In the genomic region with DNA sequence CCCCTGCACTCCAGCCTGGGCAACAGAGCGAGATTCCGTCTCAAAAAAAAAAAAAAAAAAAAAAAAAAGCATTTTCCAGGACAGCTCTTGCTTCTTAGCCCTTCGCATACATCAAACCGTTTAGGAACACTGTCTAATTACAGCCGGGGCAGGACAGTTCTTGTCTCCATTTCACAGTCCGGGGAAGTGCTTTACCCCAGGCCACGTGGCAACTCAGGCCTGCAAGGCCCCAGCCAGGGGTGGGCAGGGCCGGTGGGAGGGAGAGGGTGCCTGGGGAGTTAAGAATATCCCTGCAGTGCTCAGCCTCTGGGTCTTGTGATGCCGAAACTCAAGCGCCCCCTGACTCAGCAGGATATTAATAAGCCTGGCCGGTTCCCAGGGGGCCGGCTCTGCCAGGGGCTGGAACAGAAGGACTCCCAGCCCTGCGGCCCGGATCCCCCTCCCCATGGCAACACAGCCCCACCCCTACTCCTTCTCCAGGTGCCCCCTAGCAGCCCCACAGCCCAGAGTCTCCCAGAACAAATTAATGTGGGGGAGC, we compare ENCODE assay signal across 14 cellular contexts. TPM values are rescaled to one million over a fixed set of nuclear protein-coding genes. Genes with fewer than 3 reads are reported as not detected.
DNase-seq lines count a peak whose midpoint lies in the region; ATAC-seq, FAIRE-seq and TF ChIP-seq lines count a peak whose summit lies in the region.
"Had no signal": no experiment of that assay in that cellular context is flagged by ENCODE, and none has a peak within 500 bp of the region (broad histone marks: within the 10 kb centered on the region; RNA-seq: fewer than 3 reads in every experiment).

No MANE protein-coding gene starts in this region.

- peak overlapping the region; percentile 45 for H3K27ac ChIP-seq in mesodermal cell (ENCODE audit: low read depth, low read length, severe bottlenecking)

- DNase-seq in BE2C (peak; percentile 76), NCI-H82 (lab: John Stamatoyannopoulos, UW) (peak; percentile 90), fibroblast of gingiva (ENCODE audit: low read depth) (peak; percentile 42), GOT3 (lab: John Stamatoyannopoulos, UW) (no peak), RCC 7860 (ENCODE audit: low spot score) (no peak)
- DNase-seq: activated naive CD8-positive, alpha-beta T cell treated with anti-CD3 and anti-CD28 coated beads, Interleukin-2, amount 50 U/mL, for 24 hours; NCI-H748 treated with DMSO at 0.1 percent for 48 hours; stimulated activated CD4-positive, alpha-beta T cell treated with anti-CD3 and anti-CD28 coated beads, Interleukin-2, amount 100 ng/mL, for 48 hours; T-helper 1 cell had no signal

- TF ChIP-seq CTCF in BE2C (IDR thresholded peaks at IDR 0.05; ENCODE audit: low read depth, low read length), result no peak

- no peak for ATAC-seq in HG03460 (IDR thresholded peaks at IDR 0.05; ENCODE audit: unreplicated experiment)
- no peak for ATAC-seq in HG03378 (IDR thresholded peaks at IDR 0.05; ENCODE audit: unreplicated experiment)
- ATAC-seq: activated naive CD8-positive, alpha-beta T cell treated with anti-CD3 and anti-CD28 coated beads, Interleukin-2, amount 50 U/mL, for 24 hours had no signal

- H3K4me3 ChIP-seq in BE2C (ENCODE audit: low read depth, low read length) (no peak overlapping the region), mesodermal cell (ENCODE audit: extremely low read depth, insufficient read depth, low read length, poor library complexity, severe bottlenecking) (no peak overlapping the region)
- H3K4me3 ChIP-seq: HAP-1 had no signal

- 39 to 51% methylated on average over 6 to 14 of the region's 14 CpGs for WGBS in mesodermal cell (ENCODE audit: insufficient coverage in 2 of 2), 2 experiments

- no peak for FAIRE-seq in RCC 7860 (lab: Jason Lieb, UNC)
- FAIRE-seq: G401.6 had no signal

- H3K36me3 ChIP-seq in BE2C (no peaks in the 10 kb centered on the region), mesodermal cell (ENCODE audit: control insufficient read depth, insufficient read depth, low read length) (no peaks in the 10 kb centered on the region)
- H3K36me3 ChIP-seq: HAP-1 had no signal

- H3K9me3 ChIP-seq in BE2C (no peaks in the 10 kb centered on the region), mesodermal cell (ENCODE audit: control insufficient read depth, low read length) (no peaks in the 10 kb centered on the region)
- H3K9me3 ChIP-seq: HAP-1 had no signal

- H3K4me1 ChIP-seq in BE2C, result no peaks in the 10 kb centered on the region
- peaks cover 20% of the 10 kb centered on the region for H3K4me1 ChIP-seq in mesodermal cell (ENCODE audit: control insufficient read depth, insufficient read depth, low read length, poor library complexity, severe bottlenecking)
- H3K4me1 ChIP-seq: HAP-1 had no signal

- no peaks in the 10 kb centered on the region for H3K27me3 ChIP-seq in BE2C

RNA-seq across cellular contexts. Expression of gene PLPP7, which starts 45.1 kb away (rescaled TPM):
- 22.6 TPM for polyA plus RNA-seq in BE2C (2012; ENCODE audit: insufficient read depth, insufficient read length, low read depth)
- 2.9 TPM for polyA plus RNA-seq in mesodermal cell (2013, experiment 1 of 2)
- 2.5 TPM for polyA plus RNA-seq in mesodermal cell (2013, experiment 2 of 2)

RNA-seq across cellular contexts. Expression of gene FAM78A, which starts 58.3 kb away (rescaled TPM):
- 1.3 TPM for polyA plus RNA-seq in BE2C (2012; ENCODE audit: insufficient read depth, insufficient read length, low read depth)
- 5.6 TPM for polyA plus RNA-seq in mesodermal cell (2013, experiment 1 of 2)
- 3.6 TPM for polyA plus RNA-seq in mesodermal cell (2013, experiment 2 of 2)

RNA-seq across cellular contexts. Expression of gene PRRC2B, which starts 59.2 kb away (rescaled TPM):
- 119 TPM for polyA plus RNA-seq in BE2C (2012; ENCODE audit: insufficient read depth, insufficient read length, low read depth)
- polyA plus RNA-seq in mesodermal cell (2013, experiment 1 of 2), result 146 TPM
- polyA plus RNA-seq in mesodermal cell (2013, experiment 2 of 2), result 117 TPM

Comparison
In these comparisons a context has a peak if more than half of its experiments do, and no peak if none do; other contexts are left out.
1. DNase-seq: peak in BE2C (single experiment), NCI-H82 (single experiment) and fibroblast of gingiva (single experiment); none in GOT3 (single experiment) and RCC 7860 (single experiment).